Comparison of ENCODE assay signal across 13 cellular contexts in genomic region chr2:207159002-207159401, GRCh38.
"Had no signal": no experiment of that assay in that cellular context is flagged by ENCODE, and none has a peak within 500 bp of the region (broad histone marks: within the 10 kb centered on the region; RNA-seq: fewer than 3 reads in every experiment).

No MANE protein-coding gene starts in this region.

- H3K4me3 Mint-ChIP-seq: activated naive CD4-positive, alpha-beta T cell treated with anti-CD3 and anti-CD28 coated beads for 36 hours; mesothelial cell of epicardium had no signal

- H3K9me3 ChIP-seq: pancreas, transverse colon had no signal

- H3K4me3 ChIP-seq: pancreas, transverse colon had no signal

- H3K27ac Mint-ChIP-seq: activated naive CD4-positive, alpha-beta T cell treated with anti-CD3 and anti-CD28 coated beads for 36 hours; activated T-helper 2 cell treated with anti-CD3 and anti-CD28 coated beads, Interferon-gamma antibody, Interleukin-2, Interleukin-4, amounts not matched to agents 10 μg/mL and 5 μg/mL and 100 μg/mL, durations not matched to agents 14 hours and 24 hours and 36 hours; mesothelial cell of epicardium had no signal

- H3K9me3 Mint-ChIP-seq: activated naive CD4-positive, alpha-beta T cell treated with anti-CD3 and anti-CD28 coated beads for 36 hours; activated T-helper 2 cell treated with anti-CD3 and anti-CD28 coated beads, Interferon-gamma antibody, Interleukin-2, Interleukin-4, amounts not matched to agents 10 μg/mL and 5 μg/mL and 100 μg/mL, durations not matched to agents 14 hours and 24 hours and 36 hours; mesothelial cell of epicardium had no signal

- H3K36me3 Mint-ChIP-seq: mesothelial cell of epicardium had no signal

- H3K36me3 ChIP-seq: pancreas, transverse colon had no signal

- H3K27me3 ChIP-seq: pancreas had no signal

- DNase-seq: activated CD4-positive, alpha-beta T cell treated with anti-CD3 and anti-CD28 coated beads, Interleukin-2, amount 50 U/mL, for 4 hours; activated CD4-positive, CD25-positive, alpha-beta regulatory T cell treated with anti-CD3 and anti-CD28 coated beads, Interleukin-2, amount 50 U/mL, for 72 hours; activated naive CD4-positive, alpha-beta T cell treated with anti-CD3 and anti-CD28 coated beads for 36 hours; activated T-cell treated with anti-CD3 and anti-CD28 coated beads, Interleukin-2, amount 50 U/mL, for 1 hour; hypothalamus; kidney glomerular epithelial cell; pancreas; stimulated activated CD4-positive, alpha-beta T cell treated with anti-CD3 and anti-CD28 coated beads, Interleukin-12 subunit alpha, Interleukin-12 subunit beta, amount 100 ng/mL, for 4 hours; stimulated activated CD4-positive, alpha-beta T cell treated with anti-CD3 and anti-CD28 coated beads, Interleukin-2, amount 100 ng/mL, for 24 hours; T-helper 1 cell; transverse colon had no signal

- H3K27ac ChIP-seq: pancreas had no signal

- ATAC-seq: pancreas had no signal
